In the genomic region with DNA sequence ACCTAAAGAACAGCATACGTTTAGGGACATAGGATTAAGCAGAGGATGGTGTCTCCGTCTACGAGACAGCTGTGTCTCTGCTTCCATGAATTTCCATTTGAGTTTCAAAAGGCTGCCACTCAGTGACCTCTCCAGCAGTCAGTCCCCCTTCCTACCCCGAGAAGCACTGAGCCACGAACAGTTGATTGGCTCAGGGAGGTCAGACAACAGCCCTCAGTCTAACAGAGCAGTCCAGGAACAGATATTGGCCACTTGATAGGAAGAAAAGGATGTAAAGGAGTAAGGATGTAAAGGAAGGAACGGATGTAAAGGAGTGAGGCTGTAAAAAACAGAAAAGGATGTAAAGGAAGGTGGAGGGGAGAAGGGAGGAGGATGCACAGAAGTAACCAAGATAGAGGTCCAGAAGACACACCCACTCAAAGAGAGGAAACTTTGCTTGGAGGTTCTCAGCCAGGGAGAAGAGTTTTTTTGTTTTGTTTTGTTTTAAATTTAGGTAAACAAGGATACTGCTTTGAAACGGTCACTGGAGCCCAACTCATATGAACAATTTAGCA, we compare ENCODE assay signal across 8 cellular contexts. TPM values are rescaled to one million over a fixed set of nuclear protein-coding genes. Genes with fewer than 3 reads are reported as not detected.
A peak's percentile ranks its signal among the peaks of the same experiment; 100 is the strongest.
DNase-seq lines count a peak whose midpoint lies in the region; ATAC-seq and TF ChIP-seq lines count a peak whose summit lies in the region.

No MANE protein-coding gene starts in this region.

- H3K79me2 ChIP-seq in DND-41 (ENCODE audit: insufficient read depth, low read length): no peaks in the 10 kb centered on the region

- H3K4me1 ChIP-seq in DND-41 (ENCODE audit: insufficient read depth, low read length) (peaks cover 45% of the 10 kb centered on the region), neuronal stem cell (ENCODE audit: control insufficient read depth in 2 of 2, insufficient read depth in 1 of 2, low read depth in 1 of 2, low read length in 2 of 2) (peaks cover 5% of the 10 kb centered on the region in 2 donors)
- H3K4me1 ChIP-seq in effector memory CD4-positive, alpha-beta T cell (ENCODE audit: control insufficient read depth, insufficient read depth, low read length, poor library complexity, severe bottlenecking): peaks cover 33% of the 10 kb centered on the region

- no peak overlapping the region for H3K18ac ChIP-seq in neuronal stem cell (ENCODE audit: low read length)

- H3K4me2 ChIP-seq in DND-41 (ENCODE audit: insufficient read depth, low read length): peak overlapping the region; percentile 96
- peak overlapping the region; percentile 47 for H3K4me2 ChIP-seq in neuronal stem cell (ENCODE audit: insufficient read depth, low read length, poor library complexity, severe bottlenecking)

- H3K9ac ChIP-seq in DND-41 (ENCODE audit: low read depth, low read length) (peak overlapping the region; percentile 73; the same call in 1 of the 2 replicates), neuronal stem cell (ENCODE audit: low read depth, low read length, poor library complexity) (no peak overlapping the region)

- no peak for TF ChIP-seq CTCF in DND-41 (IDR thresholded peaks at IDR 0.05; ENCODE audit: borderline replicate concordance, extremely low read depth, low read length, poor library complexity, severe bottlenecking)

- H3K9me3 ChIP-seq in DND-41 (ENCODE audit: insufficient read depth, low read length, severe bottlenecking) (no peaks in the 10 kb centered on the region), neuronal stem cell (replicated peaks in 1 of 2; ENCODE audit: control insufficient read depth in 2 of 2, insufficient read depth in 1 of 2, low read depth in 1 of 2, low read length in 2 of 2) (no peaks in the 10 kb centered on the region)
- no peaks in the 10 kb centered on the region for H3K9me3 ChIP-seq in effector memory CD4-positive, alpha-beta T cell (ENCODE audit: control insufficient read depth, low read length)

- no peak for DNase-seq in DND-41
- peak; percentile 32 for DNase-seq in NCI-H82 treated with DMSO at 0.1 percent for 48 hours (lab: John Stamatoyannopoulos, UW; ENCODE audit: unreplicated experiment)
- no peak for DNase-seq in effector memory CD4-positive, alpha-beta T cell
- DNase-seq in neuronal stem cell (ENCODE audit: low spot score): peak; percentile 38
- no peak for DNase-seq in KG1 (lab: John Stamatoyannopoulos, UW)
- DNase-seq in epidermal melanocyte (ENCODE audit: insufficient read length, low spot score): no peak
- no peak for DNase-seq in hypothalamus (lab: John Stamatoyannopoulos, UW)
- no peak for DNase-seq in NCI-H2029 (lab: John Stamatoyannopoulos, UW)

- no peak overlapping the region for H2BK5ac ChIP-seq in neuronal stem cell (ENCODE audit: low read length)

- H3K79me1 ChIP-seq in neuronal stem cell (ENCODE audit: low read depth, low read length): peaks cover 3% of the 10 kb centered on the region

- no peak overlapping the region for H2BK15ac ChIP-seq in neuronal stem cell (ENCODE audit: low read length)

- H4K91ac ChIP-seq in neuronal stem cell (ENCODE audit: low read depth, low read length, poor library complexity): no peak overlapping the region

- H2BK12ac ChIP-seq in neuronal stem cell (ENCODE audit: low read length): no peak overlapping the region

- no peak overlapping the region for H2AFZ ChIP-seq in DND-41 (ENCODE audit: low read depth, low read length)
- no peak overlapping the region for H2AFZ ChIP-seq in neuronal stem cell (ENCODE audit: low read length)

- no peak overlapping the region for H2AK5ac ChIP-seq in neuronal stem cell (ENCODE audit: low read depth, low read length)

- H2BK120ac ChIP-seq in neuronal stem cell (ENCODE audit: low read depth, low read length): no peak overlapping the region

- WGBS in neuronal stem cell (ENCODE audit: extremely low coverage in 2 of 2, insufficient read length in 2 of 2, insufficient replicate concordance in 1 of 2), 2 donors: no CpG with 5 or more reads among the region's 7 CpGs

- peaks cover 38% of the 10 kb centered on the region for H3K27me3 ChIP-seq in DND-41 (ENCODE audit: insufficient read depth, low read length, poor library complexity)
- H3K27me3 ChIP-seq in effector memory CD4-positive, alpha-beta T cell (replicated peaks; ENCODE audit: control insufficient read depth, insufficient read depth, low read length, poor library complexity, severe bottlenecking): peaks cover 14% of the 10 kb centered on the region
- H3K27me3 ChIP-seq in neuronal stem cell (ENCODE audit: control insufficient read depth in 3 of 3, insufficient read depth in 3 of 3, low read depth in 1 of 3, low read length in 3 of 3): peaks cover 0 to 8% (median 4%) of the 10 kb centered on the region in 3 experiments

- H3K27ac ChIP-seq in DND-41 (ENCODE audit: low read length) (no peak overlapping the region), neuronal stem cell (replicated peaks; ENCODE audit: low read length) (no peak overlapping the region)
- H3K27ac ChIP-seq in effector memory CD4-positive, alpha-beta T cell (ENCODE audit: insufficient read depth, low read length, poor library complexity, severe bottlenecking): peak overlapping the region; percentile 97

- no peaks in the 10 kb centered on the region; the same call in 1 of the 2 replicates for H3K36me3 ChIP-seq in DND-41 (ENCODE audit: insufficient read depth, low read length)
- H3K36me3 ChIP-seq in effector memory CD4-positive, alpha-beta T cell (ENCODE audit: control insufficient read depth, insufficient read depth, low read length): no peaks in the 10 kb centered on the region
- H3K36me3 ChIP-seq in neuronal stem cell (replicated peaks in 1 of 2; ENCODE audit: control insufficient read depth in 2 of 2, insufficient read depth in 2 of 2, low read length in 2 of 2): peaks cover 0 to 9% of the 10 kb centered on the region in 2 donors

- H3K23ac ChIP-seq in neuronal stem cell (ENCODE audit: low read depth, low read length, poor library complexity): no peak overlapping the region

- peaks cover 32% of the 10 kb centered on the region for H4K20me1 ChIP-seq in DND-41 (ENCODE audit: insufficient read depth, low read length)

- no peak for ATAC-seq in DND-41 (ENCODE audit: insufficient read depth, low read depth)

- no peak overlapping the region for H3K4ac ChIP-seq in neuronal stem cell (ENCODE audit: low read length)

- H3K4me3 ChIP-seq in DND-41 (ENCODE audit: low read depth in 1 of 2, low read length in 2 of 2): peak overlapping the region; percentile 24 to 64; a peak in 2 of 4 replicates
- peak overlapping the region; percentile 42 for H3K4me3 ChIP-seq in effector memory CD4-positive, alpha-beta T cell (ENCODE audit: insufficient read depth, low read depth, low read length, poor library complexity, severe bottlenecking)
- H3K4me3 ChIP-seq in neuronal stem cell (ENCODE audit: low read length in 2 of 2): peak overlapping the region; percentile 61 to 81

- H4K8ac ChIP-seq in neuronal stem cell (ENCODE audit: low read depth, low read length): no peak overlapping the region

- no peak overlapping the region for H3K14ac ChIP-seq in neuronal stem cell (ENCODE audit: low read length)

RNA-seq across cellular contexts. Expression of a gene that starts 3.2 kb away (rescaled TPM):
- polyA plus RNA-seq in neuronal stem cell (2013, experiment 1 of 2): 1.3 TPM
- 1.3 TPM for polyA plus RNA-seq in neuronal stem cell (2013, experiment 2 of 2)

Comparison
In these comparisons a context has a peak if more than half of its experiments do, and no peak if none do; other contexts are left out.
1. DNase-seq: peak in NCI-H82 treated with DMSO at 0.1 percent for 48 hours (single experiment) and neuronal stem cell (single experiment); none in DND-41 (single experiment), effector memory CD4-positive, alpha-beta T cell (0 of 3), KG1 (single experiment), epidermal melanocyte (single experiment), hypothalamus (0 of 51) and NCI-H2029 (single experiment).
2. Peak in every context shown above with its lines, with median percentiles within 50 percentile points of each other: H3K4me3 ChIP-seq.